8 cellular contexts compared by ENCODE assay signal in the genomic region with DNA sequence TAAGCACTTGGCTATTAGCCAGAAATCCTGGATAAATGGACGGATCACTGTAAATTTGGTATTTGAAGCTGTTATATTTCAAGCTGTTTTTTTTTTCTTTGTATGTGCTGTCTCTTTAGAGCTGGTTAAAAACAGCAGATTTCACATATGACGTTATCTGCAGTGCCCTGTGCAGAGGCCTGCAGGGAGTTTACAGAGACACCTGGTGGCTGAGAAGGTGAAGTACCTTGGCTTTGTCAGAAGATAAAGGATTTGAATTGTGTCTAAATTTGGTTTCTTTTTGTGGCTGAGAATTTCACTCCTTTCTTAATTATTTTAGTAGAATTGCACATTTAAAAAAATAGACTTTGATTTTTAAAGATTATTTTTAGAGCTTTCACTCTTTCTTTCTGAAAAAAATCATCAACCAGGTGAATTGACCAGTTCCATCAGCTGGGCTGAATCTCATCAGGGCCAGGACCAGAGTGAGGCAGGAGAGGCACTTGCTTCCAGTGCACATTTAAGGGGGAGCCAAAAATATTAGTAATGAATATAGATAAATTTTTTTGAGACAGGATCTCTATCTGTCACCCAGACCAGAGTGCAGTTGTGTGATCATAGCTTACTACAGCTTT. TPM values are rescaled to one million over a fixed set of nuclear protein-coding genes. Genes with fewer than 3 reads are reported as not detected.
DNase-seq lines count a peak whose midpoint lies in the region; ATAC-seq and TF ChIP-seq lines count a peak whose summit lies in the region.

No MANE protein-coding gene starts in this region.

- peaks cover 7% of the 10 kb centered on the region for H3K27me3 Mint-ChIP-seq in activated naive CD4-positive, alpha-beta T cell treated with anti-CD3 and anti-CD28 coated beads, Interleukin-2, amount 10 ng/mL, durations not matched to agents 7 days and 5 days

- no peaks in the 10 kb centered on the region for H3K27me3 ChIP-seq in Panc1 (ENCODE audit: control insufficient read depth, insufficient read depth, low read length)

- no peak overlapping the region for H3K27ac Mint-ChIP-seq in activated naive CD4-positive, alpha-beta T cell treated with anti-CD3 and anti-CD28 coated beads, Interleukin-2, amount 10 ng/mL, durations not matched to agents 7 days and 5 days

- no TSS peak for BruUV-seq in Panc1 (replicated peaks; lab: Mats Ljungman, UMichigan)

- no peaks in the 10 kb centered on the region for H3K36me3 ChIP-seq in Panc1 (ENCODE audit: control insufficient read depth, insufficient read depth, low read length)

- H3K4me3 ChIP-seq in GM12864 (ENCODE audit: low read depth, low read length) (no peak overlapping the region), Panc1 (ENCODE audit: low read depth in 2 of 2, low read length in 2 of 2) (no peak overlapping the region), skeletal muscle cell (ENCODE audit: low read depth, low read length) (no peak overlapping the region)

- no peak overlapping the region for H3K27ac ChIP-seq in Panc1 (ENCODE audit: low read length)

- POLR2A ChIA-PET in Panc1 (lab: Charles Lee) = no interaction called here

- TF ChIP-seq CTCF in GM12864 (IDR thresholded peaks at IDR 0.05; ENCODE audit: low read depth, low read length, missing control alignments) (peak; percentile 81), Panc1 (IDR thresholded peaks at IDR 0.05) (peak; percentile 82)

- H3K9me3 ChIP-seq in Panc1 (ENCODE audit: control insufficient read depth, insufficient read depth, low read depth, low read length) = no peaks in the 10 kb centered on the region

- intact Hi-C loops in Panc1 (cut with micrococcal nuclease; ENCODE audit: unreplicated experiment) (no loop called here), Right ventricle myocardium superior (cut with DNase I) (no loop called here)

- CTCF ChIA-PET in Panc1 (lab: Charles Lee) = interaction anchor here (0.5 to 1.4 kb wide), 3 partner anchors 9 to 316 kb away, joined by 3 to 7 read pairs (median 3); no protein-coding TSS in a partner anchor
- CTCF ChIA-PET in activated naive CD4-positive, alpha-beta T cell treated with anti-CD3 and anti-CD28 coated beads, Interleukin-2, amount 10 ng/mL, durations not matched to agents 7 days and 5 days (lab: Charles Lee) = interaction anchor here (0.6 to 3.2 kb wide), 38 partner anchors 8 to 856 kb away, joined by 3 to 41 read pairs (median 5); a partner anchor contains a TSS

- H3K4me3 Mint-ChIP-seq in activated naive CD4-positive, alpha-beta T cell treated with anti-CD3 and anti-CD28 coated beads, Interleukin-2, amount 10 ng/mL, durations not matched to agents 7 days and 5 days = no peak overlapping the region

- no peak for DNase-seq in GM12864 (ENCODE audit: low read depth)
- peak; percentile 46 for DNase-seq in KG1 (lab: John Stamatoyannopoulos, UW)
- no peak for DNase-seq in Panc1 (ENCODE audit: low read depth, low spot score)
- peak; percentile 79 for DNase-seq in activated naive CD4-positive, alpha-beta T cell treated with anti-CD3 and anti-CD28 coated beads, Interleukin-2, amount 10 ng/mL, durations not matched to agents 7 days and 5 days
- DNase-seq in Right ventricle myocardium superior = no peak
- peak; percentile 49 for DNase-seq in skeletal muscle cell (ENCODE audit: low read depth)
- DNase-seq in OCI-M2 (lab: John Stamatoyannopoulos, UW; ENCODE audit: unreplicated experiment) = no peak

- in situ Hi-C loops in Panc1 (cut with HindIII; ENCODE audit: low pct_unique_long_range_greater_than_20kb, low sequenced_read_pairs) = no loop called here

- H3K4me1 ChIP-seq in Panc1 (ENCODE audit: control insufficient read depth, insufficient read depth, low read length) = peaks cover 6% of the 10 kb centered on the region; the same call in 1 of the 2 replicates

- ATAC-seq in GM21786 (IDR thresholded peaks at IDR 0.05; ENCODE audit: unreplicated experiment) (peak; percentile 96), Panc1 (peak; percentile 88), Right ventricle myocardium superior (ENCODE audit: poor library complexity) (peak; percentile 65)

- H3K4me1 Mint-ChIP-seq in activated naive CD4-positive, alpha-beta T cell treated with anti-CD3 and anti-CD28 coated beads, Interleukin-2, amount 10 ng/mL, durations not matched to agents 7 days and 5 days = peaks cover 37% of the 10 kb centered on the region

- H3K36me3 Mint-ChIP-seq in activated naive CD4-positive, alpha-beta T cell treated with anti-CD3 and anti-CD28 coated beads, Interleukin-2, amount 10 ng/mL, durations not matched to agents 7 days and 5 days = no peaks in the 10 kb centered on the region

- no peaks in the 10 kb centered on the region for H3K9me3 Mint-ChIP-seq in activated naive CD4-positive, alpha-beta T cell treated with anti-CD3 and anti-CD28 coated beads, Interleukin-2, amount 10 ng/mL, durations not matched to agents 7 days and 5 days

RNA-seq across cellular contexts. Expression of a gene that starts 9.6 kb away (rescaled TPM):
- total RNA-seq in Panc1 (2021; ENCODE audit: unreplicated experiment) (not detected), Right ventricle myocardium superior (not detected)
- not detected for polyA plus RNA-seq in Panc1 (2012; ENCODE audit: insufficient read length)

Comparison
In these comparisons a context has a peak if more than half of its experiments do, and no peak if none do; other contexts are left out.
1. DNase-seq: peak in KG1 (single experiment), activated naive CD4-positive, alpha-beta T cell treated with anti-CD3 and anti-CD28 coated beads, Interleukin-2, amount 10 ng/mL, durations not matched to agents 7 days and 5 days (single experiment) and skeletal muscle cell (single experiment); none in GM12864 (single experiment), Panc1 (single experiment), Right ventricle myocardium superior (single experiment) and OCI-M2 (single experiment).
2. Peak in every context shown above with its lines, with median percentiles within 50 percentile points of each other: ATAC-seq.